Comparison of ENCODE assay signal across 10 cellular contexts in the genomic region with DNA sequence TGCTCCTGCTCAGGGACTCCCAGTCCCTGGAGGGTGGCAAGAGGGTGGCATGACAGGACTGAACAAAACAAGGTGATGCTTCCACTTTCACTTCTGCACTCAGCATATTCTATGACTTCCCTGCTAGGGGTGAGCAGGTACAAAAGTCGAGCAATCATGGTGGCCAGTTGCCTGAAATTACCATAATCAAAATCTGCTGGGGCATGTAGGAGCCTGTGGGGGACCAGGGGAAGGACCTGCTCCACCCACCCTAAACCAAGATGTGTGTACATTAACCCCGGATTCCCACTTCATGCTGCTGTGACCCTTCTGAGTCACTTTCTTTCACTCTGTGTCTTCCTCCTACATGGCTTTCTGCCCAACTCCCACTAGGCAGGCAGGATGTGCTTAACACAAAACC.
DNase-seq lines count a peak whose midpoint lies in the region; ATAC-seq and TF ChIP-seq lines count a peak whose summit lies in the region.
"Had no signal": no experiment of that assay in that cellular context is flagged by ENCODE, and none has a peak within 500 bp of the region (broad histone marks: within the 10 kb centered on the region; RNA-seq: fewer than 3 reads in every experiment).

No MANE protein-coding gene starts in this region.

- H3K23ac ChIP-seq in mesenchymal stem cell (ENCODE audit: low read length in 2 of 2): no peak overlapping the region

- H2BK5ac ChIP-seq in mesenchymal stem cell (ENCODE audit: low read depth, low read length, poor library complexity, severe bottlenecking): no peak overlapping the region

- H3K18ac ChIP-seq in mesenchymal stem cell (ENCODE audit: low read depth in 1 of 2, low read length in 2 of 2): no peak overlapping the region

- H2BK12ac ChIP-seq in mesenchymal stem cell (ENCODE audit: low read length in 2 of 2): no peak overlapping the region

- H3K4me1 ChIP-seq in mesenchymal stem cell (ENCODE audit: control insufficient read depth, insufficient read depth, low read depth, low read length): no peaks in the 10 kb centered on the region
- no peaks in the 10 kb centered on the region for H3K4me1 ChIP-seq in right atrium auricular region
- H3K4me1 ChIP-seq: BLaER1 treated with 17β-estradiol and CSF1 and Interleukin-3, amounts not matched to agents 10 nM and 100 nM had no signal

- no peak overlapping the region for H3K14ac ChIP-seq in mesenchymal stem cell (ENCODE audit: low read length in 2 of 2)

- no peak overlapping the region for H2AK5ac ChIP-seq in mesenchymal stem cell (ENCODE audit: low read length, severe bottlenecking)

- no peak overlapping the region for H3K4ac ChIP-seq in mesenchymal stem cell (ENCODE audit: low read depth in 1 of 2, low read length in 2 of 2)

- TF ChIP-seq CTCF in GM12864 (IDR thresholded peaks at IDR 0.05; ENCODE audit: low read depth, low read length, missing control alignments): no peak
- TF ChIP-seq CTCF in right atrium auricular region (IDR thresholded peaks at IDR 0.05): no peak

- no peaks in the 10 kb centered on the region for H3K9me3 Mint-ChIP-seq in activated naive CD8-positive, alpha-beta T cell treated with anti-CD3 and anti-CD28 coated beads for 36 hours
- H3K9me3 Mint-ChIP-seq: IgD-negative memory B cell had no signal

- no peaks in the 10 kb centered on the region for H3K36me3 ChIP-seq in mesenchymal stem cell (ENCODE audit: control insufficient read depth in 1 of 2, insufficient read depth in 2 of 2, low read depth in 1 of 2, low read length in 2 of 2)
- H3K36me3 ChIP-seq in right atrium auricular region: no peaks in the 10 kb centered on the region
- H3K36me3 ChIP-seq: BLaER1 treated with 17β-estradiol and CSF1 and Interleukin-3, amounts not matched to agents 10 nM and 100 nM had no signal

- no peak overlapping the region for H2AFZ ChIP-seq in mesenchymal stem cell (ENCODE audit: low read depth, low read length)

- no peak overlapping the region for H2BK15ac ChIP-seq in mesenchymal stem cell (ENCODE audit: low read depth, poor library complexity, severe bottlenecking)

- no peak overlapping the region for H2BK120ac ChIP-seq in mesenchymal stem cell (ENCODE audit: low read depth, low read length)

- H3K27me3 ChIP-seq in mesenchymal stem cell (ENCODE audit: control insufficient read depth in 1 of 2, insufficient read depth in 1 of 2, low read length in 2 of 2): peaks cover 32 to 46% of the 10 kb centered on the region in 2 experiments
- H3K27me3 ChIP-seq in right atrium auricular region: no peaks in the 10 kb centered on the region
- H3K27me3 ChIP-seq: BLaER1 treated with 17β-estradiol and CSF1 and Interleukin-3, amounts not matched to agents 10 nM and 100 nM had no signal

- H4K8ac ChIP-seq in mesenchymal stem cell (ENCODE audit: low read length): no peak overlapping the region

- H3K4me1 Mint-ChIP-seq in activated naive CD8-positive, alpha-beta T cell treated with anti-CD3 and anti-CD28 coated beads for 36 hours: no peaks in the 10 kb centered on the region

- H3K27ac ChIP-seq in mesenchymal stem cell (ENCODE audit: low read length, poor library complexity, severe bottlenecking) (no peak overlapping the region), right atrium auricular region (no peak overlapping the region)
- H3K27ac ChIP-seq: BLaER1 treated with 17β-estradiol and CSF1 and Interleukin-3, amounts not matched to agents 10 nM and 100 nM had no signal

- H3K36me3 Mint-ChIP-seq in activated naive CD8-positive, alpha-beta T cell treated with anti-CD3 and anti-CD28 coated beads for 36 hours: no peaks in the 10 kb centered on the region

- no peak overlapping the region for H4K91ac ChIP-seq in mesenchymal stem cell (ENCODE audit: low read length)

- peaks cover 4% of the 10 kb centered on the region for H3K27me3 Mint-ChIP-seq in activated naive CD8-positive, alpha-beta T cell treated with anti-CD3 and anti-CD28 coated beads for 36 hours

- H3K4me3 ChIP-seq in GM12864 (ENCODE audit: low read depth, low read length) (no peak overlapping the region), mesenchymal stem cell (ENCODE audit: insufficient read depth in 1 of 2, low read depth in 1 of 2, low read length in 2 of 2) (no peak overlapping the region), right atrium auricular region (no peak overlapping the region)
- H3K4me3 ChIP-seq: BLaER1 treated with 17β-estradiol and CSF1 and Interleukin-3, amounts not matched to agents 10 nM and 100 nM had no signal

- no peak overlapping the region for H3K4me3 Mint-ChIP-seq in activated naive CD8-positive, alpha-beta T cell treated with anti-CD3 and anti-CD28 coated beads for 36 hours

- peak overlapping the region; percentile 19 for H3K27ac Mint-ChIP-seq in activated naive CD8-positive, alpha-beta T cell treated with anti-CD3 and anti-CD28 coated beads for 36 hours
- H3K27ac Mint-ChIP-seq: IgD-negative memory B cell had no signal

- H3K79me1 ChIP-seq in mesenchymal stem cell (replicated peaks; ENCODE audit: low read length, poor library complexity, severe bottlenecking): no peaks in the 10 kb centered on the region

- peak; percentile 64 for ATAC-seq in GM19397 (IDR thresholded peaks at IDR 0.05; ENCODE audit: unreplicated experiment)
- ATAC-seq in HG03196 (IDR thresholded peaks at IDR 0.05; ENCODE audit: unreplicated experiment): peak; percentile 87

- H3K9ac ChIP-seq in mesenchymal stem cell (ENCODE audit: low read length): no peak overlapping the region
- H3K9ac ChIP-seq: BLaER1 treated with 17β-estradiol and CSF1 and Interleukin-3, amounts not matched to agents 10 nM and 100 nM had no signal

- peak; percentile 7 for DNase-seq in GM12864 (ENCODE audit: low read depth)
- DNase-seq in activated naive CD8-positive, alpha-beta T cell treated with anti-CD3 and anti-CD28 coated beads for 36 hours: peak; percentile 44
- no peak for DNase-seq in COR-L47 (lab: John Stamatoyannopoulos, UW)
- DNase-seq in mesenchymal stem cell: no peak
- DNase-seq in GF-D8 (lab: John Stamatoyannopoulos, UW): no peak
- no peak for DNase-seq in right atrium auricular region (ENCODE audit: low spot score)

- WGBS in mesenchymal stem cell: 56% methylated on average over 2 of the region's 2 CpGs

- no peak overlapping the region for H3K4me2 ChIP-seq in mesenchymal stem cell (ENCODE audit: low read length, poor library complexity, severe bottlenecking)
- H3K4me2 ChIP-seq: BLaER1 treated with 17β-estradiol and CSF1 and Interleukin-3, amounts not matched to agents 10 nM and 100 nM had no signal

- H3K9me3 ChIP-seq in mesenchymal stem cell (ENCODE audit: control insufficient read depth, low read length) (no peaks in the 10 kb centered on the region), right atrium auricular region (no peaks in the 10 kb centered on the region)
- H3K9me3 ChIP-seq: BLaER1 treated with 17β-estradiol and CSF1 and Interleukin-3, amounts not matched to agents 10 nM and 100 nM had no signal

Comparison
In these comparisons a context has a peak if more than half of its experiments do, and no peak if none do; other contexts are left out.
1. DNase-seq: peak in GM12864 (single experiment) and activated naive CD8-positive, alpha-beta T cell treated with anti-CD3 and anti-CD28 coated beads for 36 hours (single experiment); none in COR-L47 (single experiment), mesenchymal stem cell (single experiment), GF-D8 (single experiment) and right atrium auricular region (single experiment).